In genomic region chr7:82305347-82306005, GRCh38 we compare ENCODE assay signal across 6 cellular contexts.
"Had no signal": no experiment of that assay in that cellular context is flagged by ENCODE, and none has a peak within 500 bp of the region (broad histone marks: within the 10 kb centered on the region; RNA-seq: fewer than 3 reads in every experiment).

No MANE protein-coding gene starts in this region.

- DNase-seq: GM23248, H9, HCEC 1CT, IMR-90, KG1 had no signal

- H3K4me3 Mint-ChIP-seq: H9 had no signal

- H3K27ac ChIP-seq: GM23248 had no signal

- ATAC-seq: K562 had no signal

- H3K9ac ChIP-seq: GM23248 had no signal

- H3K4me3 ChIP-seq: GM23248, K562 had no signal
